16 cellular contexts compared by ENCODE assay signal in genomic region chr3:177377166-177377565, GRCh38.
DNase-seq lines count a peak whose midpoint lies in the region; ATAC-seq and TF ChIP-seq lines count a peak whose summit lies in the region.
"Had no signal": no experiment of that assay in that cellular context is flagged by ENCODE, and none has a peak within 500 bp of the region (broad histone marks: within the 10 kb centered on the region; RNA-seq: fewer than 3 reads in every experiment).

No MANE protein-coding gene starts in this region.

- H3K36me3 Mint-ChIP-seq in glutamatergic neuron (ENCODE audit: unreplicated experiment): peaks cover 6% of the 10 kb centered on the region

- no peaks in the 10 kb centered on the region for H3K4me1 ChIP-seq in hepatocyte (ENCODE audit: insufficient read depth)
- H3K4me1 ChIP-seq in stomach: peaks cover 0 to 1% (median 0%) of the 10 kb centered on the region in 4 donors
- H3K4me1 ChIP-seq: psoas muscle, testis had no signal

- intact Hi-C loops in stomach (cut with DNase I; ENCODE audit: low total_unique reads): no loop called here

- no peak for TF ChIP-seq EP300 in stomach (IDR thresholded peaks at IDR 0.05)

- no peaks in the 10 kb centered on the region for H3K27me3 ChIP-seq in hepatocyte
- H3K27me3 ChIP-seq in stomach: no peaks in the 10 kb centered on the region
- H3K27me3 ChIP-seq: testis had no signal

- no peaks in the 10 kb centered on the region for H3K9me3 Mint-ChIP-seq in glutamatergic neuron (ENCODE audit: unreplicated experiment)

- TF ChIP-seq CTCF in RWPE1 (conservative IDR thresholded peaks at IDR 0.05; ENCODE audit: low read depth): no peak
- no peak for TF ChIP-seq CTCF in hepatocyte (IDR thresholded peaks at IDR 0.05; ENCODE audit: poor library complexity)
- no peak for TF ChIP-seq CTCF in stomach (IDR thresholded peaks at IDR 0.05)
- TF ChIP-seq CTCF in glutamatergic neuron (IDR thresholded peaks at IDR 0.05; ENCODE audit: partially characterized antibody, unreplicated experiment): no peak

- no peak overlapping the region for H3K27ac Mint-ChIP-seq in glutamatergic neuron (ENCODE audit: unreplicated experiment)
- H3K27ac Mint-ChIP-seq: activated naive CD8-positive, alpha-beta T cell treated with anti-CD3 and anti-CD28 coated beads, Interleukin-2, amount 50 U/mL, for 24 hours had no signal

- no peak for TF ChIP-seq POLR2A in stomach (IDR thresholded peaks at IDR 0.05)

- CTCF ChIA-PET in RWPE1 (lab: Yijun Ruan, JAX): no interaction called here

- H3K4me3 ChIP-seq in hepatocyte (no peak overlapping the region), stomach (no peak overlapping the region)
- H3K4me3 ChIP-seq: psoas muscle, testis had no signal

- H3K9me2 ChIP-seq in hepatocyte (replicated peaks; ENCODE audit: insufficient read depth): no peaks in the 10 kb centered on the region

- DNase-seq in NCI-H2029 (lab: John Stamatoyannopoulos, UW) (peak; percentile 40), NCI-H2029 treated with DMSO at 0.1 percent for 48 hours (lab: John Stamatoyannopoulos, UW) (no peak), RWPE1 (ENCODE audit: low spot score) (peak; percentile 55), hepatocyte (ENCODE audit: low spot score) (peak; percentile 12), stomach (peak; percentile 43), germinal center (ENCODE audit: low spot score) (no peak), glutamatergic neuron (no peak)
- DNase-seq: activated naive CD8-positive, alpha-beta T cell treated with anti-CD3 and anti-CD28 coated beads, Interleukin-2, amount 50 U/mL, for 24 hours; KBM-7; NCI-H226; psoas muscle; T-helper 9 cell; testis had no signal

- H3K79me2 ChIP-seq in hepatocyte: no peaks in the 10 kb centered on the region

- H4K20me1 ChIP-seq in hepatocyte (ENCODE audit: insufficient read depth, poor library complexity, severe bottlenecking): no peaks in the 10 kb centered on the region

- H2AFZ ChIP-seq in hepatocyte: no peak overlapping the region

- POLR2A ChIA-PET in RWPE1 (lab: Yijun Ruan, JAX; ENCODE audit: low non-redundant PET): no interaction called here

- H3K36me3 ChIP-seq in hepatocyte (replicated peaks; ENCODE audit: insufficient read depth, low read depth) (no peaks in the 10 kb centered on the region), stomach (no peaks in the 10 kb centered on the region)

- H3K4me3 Mint-ChIP-seq in glutamatergic neuron (ENCODE audit: unreplicated experiment): no peak overlapping the region
- H3K4me3 Mint-ChIP-seq: activated naive CD8-positive, alpha-beta T cell treated with anti-CD3 and anti-CD28 coated beads, Interleukin-2, amount 50 U/mL, for 24 hours; neural crest cell had no signal

- ATAC-seq in GM19467 (IDR thresholded peaks at IDR 0.05; ENCODE audit: unreplicated experiment): no peak
- ATAC-seq: activated naive CD8-positive, alpha-beta T cell treated with anti-CD3 and anti-CD28 coated beads, Interleukin-2, amount 50 U/mL, for 24 hours; psoas muscle had no signal

- H3K9me3 ChIP-seq in hepatocyte (ENCODE audit: low read depth): no peaks in the 10 kb centered on the region
- peaks cover 0 to 8% (median 2%) of the 10 kb centered on the region in 4 donors for H3K9me3 ChIP-seq in stomach
- H3K9me3 ChIP-seq: psoas muscle, testis had no signal

- 60% methylated on average over 9 of the region's 9 CpGs for WGBS in hepatocyte (ENCODE audit: low lambda C conversion rate, missing lambda C conversion rate)
- WGBS in stomach, 5 donors: 52 to 80% (median 72%) methylated on average over 9 of the region's 9 CpGs

- H3K27me3 Mint-ChIP-seq in glutamatergic neuron (ENCODE audit: unreplicated experiment): peaks cover 3% of the 10 kb centered on the region
- H3K27me3 Mint-ChIP-seq: activated naive CD8-positive, alpha-beta T cell treated with anti-CD3 and anti-CD28 coated beads, Interleukin-2, amount 50 U/mL, for 24 hours had no signal

- H3K4me1 Mint-ChIP-seq in glutamatergic neuron (ENCODE audit: low read depth, unreplicated experiment): peaks cover 4% of the 10 kb centered on the region

- no peak overlapping the region for H3K4me2 ChIP-seq in hepatocyte

- H3K27ac ChIP-seq in RWPE1: no peak overlapping the region
- no peak overlapping the region for H3K27ac ChIP-seq in hepatocyte
- H3K27ac ChIP-seq in stomach: no peak overlapping the region
- H3K27ac ChIP-seq: 22Rv1, psoas muscle, testis had no signal

Comparison
In these comparisons a context has a peak if more than half of its experiments do, and no peak if none do; other contexts are left out.
1. DNase-seq: peak in NCI-H2029 (single experiment), RWPE1 (single experiment), hepatocyte (single experiment) and stomach (single experiment); none in NCI-H2029 treated with DMSO at 0.1 percent for 48 hours (single experiment), germinal center (single experiment) and glutamatergic neuron (single experiment).